Comparison of ENCODE assay signal across 9 cellular contexts in the genomic region with DNA sequence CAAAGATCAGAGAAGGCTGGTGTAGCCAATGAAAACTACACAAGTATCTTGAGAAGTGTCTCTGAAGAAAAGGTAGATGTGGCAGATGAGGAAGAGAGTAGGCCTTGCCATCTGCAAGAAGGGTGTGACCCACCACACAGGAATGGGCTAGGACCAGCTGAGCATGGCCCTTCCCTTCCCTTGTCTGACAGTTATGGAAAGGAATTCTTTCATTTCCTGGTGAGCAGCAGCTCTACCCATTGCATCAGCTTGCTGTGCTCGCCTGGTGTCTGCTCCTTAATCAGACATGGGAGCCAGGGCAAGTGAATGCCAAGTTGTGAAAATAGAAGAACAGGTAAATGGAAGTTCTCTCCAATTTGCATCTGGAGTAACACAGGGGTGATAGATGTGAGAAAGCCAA.
A peak's percentile ranks its signal among the peaks of the same experiment; 100 is the strongest.
DNase-seq lines count a peak whose midpoint lies in the region; ATAC-seq, FAIRE-seq and TF ChIP-seq lines count a peak whose summit lies in the region.
"Had no signal": no experiment of that assay in that cellular context is flagged by ENCODE, and none has a peak within 500 bp of the region (broad histone marks: within the 10 kb centered on the region; RNA-seq: fewer than 3 reads in every experiment).

No MANE protein-coding gene starts in this region.

- H3K36me3 ChIP-seq in keratinocyte (ENCODE audit: control insufficient read depth in 2 of 2, extremely low read depth in 1 of 2, insufficient read depth in 2 of 2, low read length in 2 of 2) (peaks cover 0 to 4% of the 10 kb centered on the region in 2 experiments), WERI-Rb-1 (no peaks in the 10 kb centered on the region), neuronal stem cell (replicated peaks in 1 of 2; ENCODE audit: control insufficient read depth in 2 of 2, insufficient read depth in 2 of 2, low read length in 2 of 2) (no peaks in the 10 kb centered on the region)

- no peak overlapping the region for H2BK15ac ChIP-seq in neuronal stem cell (ENCODE audit: low read length)

- in situ Hi-C loops in astrocyte of the spinal cord (cut with HindIII; ENCODE audit: low sequenced_read_pairs) = no loop called here

- ATAC-seq in HG02852 (IDR thresholded peaks at IDR 0.05; ENCODE audit: unreplicated experiment) = no peak
- no peak for ATAC-seq in GM21529 (IDR thresholded peaks at IDR 0.05; ENCODE audit: unreplicated experiment)

- no peak overlapping the region for H2BK5ac ChIP-seq in neuronal stem cell (ENCODE audit: low read length)

- H2AK5ac ChIP-seq in neuronal stem cell (ENCODE audit: low read depth, low read length) = no peak overlapping the region

- H4K91ac ChIP-seq in neuronal stem cell (ENCODE audit: low read depth, low read length, poor library complexity) = no peak overlapping the region

- no CpG with 5 or more reads among the region's 1 CpG for WGBS in neuronal stem cell (ENCODE audit: extremely low coverage in 2 of 2, insufficient read length in 2 of 2, insufficient replicate concordance in 1 of 2), 2 donors

- DNase-seq in AG08396 (ENCODE audit: low spot score) (peak; percentile 60), HT-29 (ENCODE audit: low spot score) (peak; percentile 56), astrocyte of the spinal cord (ENCODE audit: low read depth, low spot score) (peak; percentile 88), keratinocyte (ENCODE audit: low read depth, low spot score) (peak; percentile 86), WERI-Rb-1 (no peak), neuronal stem cell (ENCODE audit: low spot score) (no peak)
- DNase-seq: stimulated activated CD4-positive, alpha-beta T cell treated with anti-CD3 and anti-CD28 coated beads, Interleukin-1b, Interleukin-23, amount 100 ng/mL, for 48 hours had no signal

- no peaks in the 10 kb centered on the region for H3K79me1 ChIP-seq in neuronal stem cell (ENCODE audit: low read depth, low read length)

- H2AFZ ChIP-seq in keratinocyte (ENCODE audit: control insufficient read depth, low read length) (no peak overlapping the region), neuronal stem cell (ENCODE audit: low read length) (no peak overlapping the region)

- no peaks in the 10 kb centered on the region for H3K9me1 ChIP-seq in keratinocyte (ENCODE audit: control insufficient read depth, extremely low read depth, insufficient read depth, low read length)

- no peaks in the 10 kb centered on the region for H3K27me3 ChIP-seq in keratinocyte (ENCODE audit: control insufficient read depth, extremely low read depth, insufficient read depth, low read length)
- no peaks in the 10 kb centered on the region for H3K27me3 ChIP-seq in WERI-Rb-1 (ENCODE audit: insufficient read depth, low read depth, severe bottlenecking)
- H3K27me3 ChIP-seq in neuronal stem cell (ENCODE audit: control insufficient read depth in 3 of 3, insufficient read depth in 3 of 3, low read depth in 1 of 3, low read length in 3 of 3) = no peaks in the 10 kb centered on the region

- H3K18ac ChIP-seq in neuronal stem cell (ENCODE audit: low read length) = no peak overlapping the region

- H3K9ac ChIP-seq in keratinocyte (ENCODE audit: control insufficient read depth, extremely low read depth, insufficient read depth, low read length) (peak overlapping the region; percentile 71), neuronal stem cell (ENCODE audit: low read depth, low read length, poor library complexity) (no peak overlapping the region)

- no peaks in the 10 kb centered on the region for H4K20me1 ChIP-seq in keratinocyte (ENCODE audit: control insufficient read depth, extremely low read depth, insufficient read depth, low read length)

- TF ChIP-seq CTCF in astrocyte of the spinal cord (IDR thresholded peaks at IDR 0.05; ENCODE audit: low read depth, low read length) (no peak), keratinocyte (optimal IDR thresholded peaks at IDR 0.05 in 1 of 3, IDR thresholded peaks at IDR 0.05 in 1 of 3, conservative IDR thresholded peaks at IDR 0.05 in 1 of 3; ENCODE audit: extremely low read depth in 1 of 3, insufficient read depth in 2 of 3, low read length in 3 of 3) (no peak), WERI-Rb-1 (IDR thresholded peaks at IDR 0.05; ENCODE audit: low read depth, low read length) (no peak)

- peak overlapping the region; percentile 51 for H3K4me2 ChIP-seq in keratinocyte (ENCODE audit: control insufficient read depth, extremely low read depth, insufficient read depth, low read depth, low read length)
- H3K4me2 ChIP-seq in neuronal stem cell (ENCODE audit: insufficient read depth, low read length, poor library complexity, severe bottlenecking) = no peak overlapping the region

- H3K4me1 ChIP-seq in keratinocyte (ENCODE audit: control insufficient read depth, extremely low read depth, insufficient read depth, low read length) (peaks cover 60% of the 10 kb centered on the region), neuronal stem cell (ENCODE audit: control insufficient read depth in 2 of 2, insufficient read depth in 1 of 2, low read depth in 1 of 2, low read length in 2 of 2) (peaks cover 7 to 10% of the 10 kb centered on the region in 2 donors)

- H3K23ac ChIP-seq in neuronal stem cell (ENCODE audit: low read depth, low read length, poor library complexity) = no peak overlapping the region

- H3K27ac ChIP-seq in keratinocyte (ENCODE audit: control insufficient read depth, insufficient read depth, low read length) (peak overlapping the region; percentile 92), WERI-Rb-1 (no peak overlapping the region), neuronal stem cell (replicated peaks; ENCODE audit: low read length) (no peak overlapping the region)

- FAIRE-seq in keratinocyte (lab: Jason Lieb, UNC) = peak; percentile 100

- H3K14ac ChIP-seq in neuronal stem cell (ENCODE audit: low read length) = no peak overlapping the region

- H2BK120ac ChIP-seq in neuronal stem cell (ENCODE audit: low read depth, low read length) = no peak overlapping the region

- no peak overlapping the region for H4K8ac ChIP-seq in neuronal stem cell (ENCODE audit: low read depth, low read length)

- H3K4ac ChIP-seq in neuronal stem cell (ENCODE audit: low read length) = no peak overlapping the region

- H3K4me3 ChIP-seq in astrocyte of the spinal cord (ENCODE audit: low read depth, low read length) (no peak overlapping the region), keratinocyte (ENCODE audit: control insufficient read depth in 2 of 3, extremely low read depth in 1 of 3, insufficient read depth in 2 of 3, low read depth in 1 of 3, low read length in 3 of 3) (no peak overlapping the region), WERI-Rb-1 (ENCODE audit: low read depth, low read length) (no peak overlapping the region), neuronal stem cell (ENCODE audit: low read length in 2 of 2) (no peak overlapping the region)

- H3K79me2 ChIP-seq in keratinocyte (ENCODE audit: control insufficient read depth, insufficient read depth, low read length) = no peaks in the 10 kb centered on the region

- dilution Hi-C loops in keratinocyte (cut with MboI; ENCODE audit: extremely low pct_ligation_motif_present, low sequenced_read_pairs) = no loop called here

- no peaks in the 10 kb centered on the region for H3K9me3 ChIP-seq in keratinocyte (ENCODE audit: control insufficient read depth, low read depth, low read length)
- no peaks in the 10 kb centered on the region for H3K9me3 ChIP-seq in WERI-Rb-1 (ENCODE audit: severe bottlenecking)
- H3K9me3 ChIP-seq in neuronal stem cell (replicated peaks in 1 of 2; ENCODE audit: control insufficient read depth in 2 of 2, insufficient read depth in 1 of 2, low read depth in 1 of 2, low read length in 2 of 2) = peaks cover 0 to 4% of the 10 kb centered on the region in 2 donors

- H2BK12ac ChIP-seq in neuronal stem cell (ENCODE audit: low read length) = no peak overlapping the region

Comparison
In these comparisons a context has a peak if more than half of its experiments do, and no peak if none do; other contexts are left out.
1. DNase-seq: peak in AG08396 (single experiment), HT-29 (single experiment), astrocyte of the spinal cord (single experiment) and keratinocyte (single experiment); none in WERI-Rb-1 (single experiment) and neuronal stem cell (single experiment).